32 cellular contexts compared by ENCODE assay signal in the genomic region with DNA sequence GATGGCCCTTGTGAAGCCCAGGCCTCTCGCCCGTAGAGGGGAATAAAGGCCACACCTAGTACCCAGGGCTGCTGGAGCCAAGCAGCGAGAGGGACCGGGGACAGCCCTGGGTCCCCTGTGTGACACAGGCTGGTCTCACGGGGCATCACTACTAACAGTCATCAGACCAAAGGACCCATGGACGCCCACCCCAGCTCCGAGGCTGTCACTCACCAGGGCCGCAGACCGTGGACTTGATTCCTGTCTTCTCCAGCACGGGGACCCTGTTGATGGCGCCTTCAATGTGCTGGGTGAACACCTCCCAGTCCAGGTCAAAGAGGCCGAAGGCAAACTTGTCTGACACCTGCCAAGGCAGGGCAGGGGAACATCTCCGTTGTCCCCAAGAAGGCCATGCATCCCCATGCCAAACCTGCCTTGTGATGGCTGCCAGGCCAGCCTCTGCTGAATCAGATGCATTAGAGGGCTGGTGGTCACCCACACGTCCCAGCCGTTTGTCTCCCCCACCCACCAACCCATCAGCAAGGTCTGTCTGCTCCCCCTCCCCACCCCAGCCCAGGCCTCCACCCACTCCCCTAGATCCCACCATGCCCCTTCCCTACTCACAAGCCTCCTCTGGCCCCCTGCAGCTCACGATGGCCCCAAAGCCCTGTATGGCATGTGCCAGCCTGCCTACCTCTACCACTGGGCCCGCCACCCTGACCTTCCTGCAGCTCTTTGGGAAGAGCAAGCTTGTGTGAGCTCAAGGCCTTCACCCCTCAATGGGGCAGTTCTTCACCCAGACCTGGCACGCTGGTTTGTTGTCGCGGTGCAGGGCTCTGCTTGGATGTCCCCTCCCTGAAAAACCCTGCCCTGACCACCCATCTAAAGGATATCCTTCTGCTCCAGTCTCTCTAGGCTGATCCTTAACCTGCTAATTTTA. TPM values are rescaled to one million over a fixed set of nuclear protein-coding genes. Genes with fewer than 3 reads are reported as not detected.
DNase-seq lines count a peak whose midpoint lies in the region; ATAC-seq, FAIRE-seq and TF ChIP-seq lines count a peak whose summit lies in the region.
"Had no signal": no experiment of that assay in that cellular context is flagged by ENCODE, and none has a peak within 500 bp of the region (broad histone marks: within the 10 kb centered on the region; RNA-seq: fewer than 3 reads in every experiment).

No MANE protein-coding gene starts in this region.

- H3K79me2 ChIP-seq in HepG2 (ENCODE audit: insufficient read depth, low read length), result no peaks in the 10 kb centered on the region

- intact Hi-C loops in activated naive CD4-positive, alpha-beta T cell treated with anti-CD3 and anti-CD28 coated beads for 36 hours (cut with micrococcal nuclease), result no loop called here
- intact Hi-C loops in HepG2 (cut with micrococcal nuclease; ENCODE audit: unreplicated experiment) (no loop called here), posterior cingulate gyrus (cut with DNase I) (loop anchor here (10.0 kb wide), 1 partner anchor 183 kb away; a partner anchor contains a TSS)

- no peak for FAIRE-seq in HepG2 (lab: Jason Lieb, UNC)
- FAIRE-seq: A204.1, D721Med, endometrium, K562 had no signal

- H2AFZ ChIP-seq in HepG2 (ENCODE audit: low read length), result no peak overlapping the region
- H2AFZ ChIP-seq: GM23248 had no signal

- no peak overlapping the region for H3K4me2 ChIP-seq in HepG2 (ENCODE audit: low read depth, low read length)

- peaks cover 1% of the 10 kb centered on the region for H3K36me3 Mint-ChIP-seq in activated naive CD4-positive, alpha-beta T cell treated with anti-CD3 and anti-CD28 coated beads for 36 hours (ENCODE audit: low read depth)
- H3K36me3 Mint-ChIP-seq in activated naive CD8-positive, alpha-beta T cell treated with anti-CD3 and anti-CD28 coated beads for 36 hours, result no peaks in the 10 kb centered on the region
- H3K36me3 Mint-ChIP-seq: brain; CD4-positive, alpha-beta memory T cell; type B pancreatic cell had no signal

- no peak overlapping the region for H3K4me3 ChIP-seq in HepG2 (replicated peaks in 1 of 3; ENCODE audit: insufficient read depth in 1 of 3, low read depth in 2 of 3, low read length in 3 of 3)
- H3K4me3 ChIP-seq: dorsolateral prefrontal cortex, GM23248, heart right ventricle, K562, prostate gland had no signal

- H3K9me3 ChIP-seq in HepG2 (ENCODE audit: low read length), result no peaks in the 10 kb centered on the region
- H3K9me3 ChIP-seq: heart right ventricle, prostate gland had no signal

- no peaks in the 10 kb centered on the region for H3K36me3 ChIP-seq in HepG2 (replicated peaks in 1 of 2; ENCODE audit: control insufficient read depth in 1 of 2, insufficient read depth in 2 of 2, low read length in 2 of 2)
- H3K36me3 ChIP-seq: heart right ventricle, prostate gland had no signal

- H3K9ac ChIP-seq in HepG2 (ENCODE audit: insufficient read depth, low read depth, low read length), result no peak overlapping the region
- H3K9ac ChIP-seq: GM23248 had no signal

- POLR2A ChIA-PET in HepG2 (lab: Yijun Ruan, JAX), result interaction anchor here (0.6 to 6.2 kb wide), 3 partner anchors 21 to 257 kb away, joined by 3 to 156 read pairs (median 3); a partner anchor contains a TSS

- H3K27me3 ChIP-seq in HepG2 (ENCODE audit: control insufficient read depth in 1 of 2, insufficient read depth in 2 of 2, low read length in 2 of 2), result no peaks in the 10 kb centered on the region
- H3K27me3 ChIP-seq: dorsolateral prefrontal cortex had no signal

- H3K9me3 Mint-ChIP-seq in activated naive CD4-positive, alpha-beta T cell treated with anti-CD3 and anti-CD28 coated beads for 36 hours, result peaks cover 7% of the 10 kb centered on the region
- peaks cover 2% of the 10 kb centered on the region for H3K9me3 Mint-ChIP-seq in activated naive CD8-positive, alpha-beta T cell treated with anti-CD3 and anti-CD28 coated beads for 36 hours

- TF ChIP-seq CTCF in HepG2 (CRISPR knock-in tag; IDR thresholded peaks at IDR 0.05), result no peak

- H3K27ac ChIP-seq in HepG2 (ENCODE audit: extremely low read length, insufficient read depth, low read length), result peak overlapping the region; percentile 90
- H3K27ac ChIP-seq: dorsolateral prefrontal cortex, GM23248, prostate gland had no signal

- peaks cover 49% of the 10 kb centered on the region for H3K4me1 ChIP-seq in HepG2 (ENCODE audit: insufficient read depth, low read length)
- H3K4me1 ChIP-seq: prostate gland had no signal

- H3K27ac Mint-ChIP-seq in activated naive CD4-positive, alpha-beta T cell treated with anti-CD3 and anti-CD28 coated beads for 36 hours, result no peak overlapping the region
- H3K27ac Mint-ChIP-seq in activated naive CD8-positive, alpha-beta T cell treated with anti-CD3 and anti-CD28 coated beads for 36 hours, result no peak overlapping the region
- H3K27ac Mint-ChIP-seq: CD4-positive, alpha-beta memory T cell; memory B cell; type B pancreatic cell had no signal

- BruUV-seq in HepG2 (replicated peaks; lab: Mats Ljungman, UMichigan), result no TSS peak

- WGBS in HepG2 (ENCODE audit: low lambda C conversion rate), result 98% methylated on average over 6 of the region's 20 CpGs

- no peak for ATAC-seq in HepG2
- no peak for ATAC-seq in HG02840 (IDR thresholded peaks at IDR 0.05; ENCODE audit: low FRiP score, unreplicated experiment)
- ATAC-seq: K562 had no signal

- CTCF ChIA-PET in activated naive CD4-positive, alpha-beta T cell treated with anti-CD3 and anti-CD28 coated beads for 36 hours (lab: Charles Lee), result interaction anchor here (0.9 kb wide), 2 partner anchors 10 to 184 kb away, joined by 3 to 4 read pairs; no protein-coding TSS in a partner anchor
- CTCF ChIA-PET in HepG2 (lab: Yijun Ruan, JAX; ENCODE audit: low intra/inter-chr PET ratio, low total read pairs), result no interaction called here

- no peaks in the 10 kb centered on the region for H4K20me1 ChIP-seq in HepG2 (ENCODE audit: insufficient read depth, low read length)

- in situ Hi-C loops in HepG2 (cut with HindIII; ENCODE audit: extremely low pct_ligation_motif_present, low pct_unique_long_range_greater_than_20kb), result no loop called here

- peaks cover 1% of the 10 kb centered on the region for H3K27me3 Mint-ChIP-seq in activated naive CD4-positive, alpha-beta T cell treated with anti-CD3 and anti-CD28 coated beads for 36 hours (ENCODE audit: low read depth)
- peaks cover 3% of the 10 kb centered on the region for H3K27me3 Mint-ChIP-seq in activated naive CD8-positive, alpha-beta T cell treated with anti-CD3 and anti-CD28 coated beads for 36 hours
- H3K27me3 Mint-ChIP-seq: type B pancreatic cell had no signal

- DNase-seq in activated naive CD4-positive, alpha-beta T cell treated with anti-CD3 and anti-CD28 coated beads for 36 hours, result peak; percentile 3
- DNase-seq in activated naive CD4-positive, alpha-beta T cell (lab: John Stamatoyannopoulos, UW), result no peak
- DNase-seq in Daoy (ENCODE audit: low read depth), result peak; percentile 4
- no peak for DNase-seq in HepG2 (ENCODE audit: low spot score)
- peak in 6 of 10 donors; percentile 4 to 62 (median 36) for DNase-seq in posterior cingulate gyrus
- no peak for DNase-seq in activated naive CD8-positive, alpha-beta T cell treated with anti-CD3 and anti-CD28 coated beads for 36 hours
- DNase-seq in iPS-NIHi11 (ENCODE audit: low spot score), result no peak
- DNase-seq: activated gamma-delta T cell; activated T-cell treated with anti-CD3 and anti-CD28 coated beads for 4 hours; amniotic stem cell; CD4-positive, alpha-beta memory T cell; cerebellar nuclear complex; foreskin melanocyte; GM23248; NCI-H1092; NCI-H1694; SIG-M5; stimulated activated CD4-positive, alpha-beta T cell treated with anti-CD3 and anti-CD28 coated beads, Interleukin-15, amount 100 ng/mL, for 24 hours; stimulated activated CD4-positive, alpha-beta T cell treated with anti-CD3 and anti-CD28 coated beads, Interleukin-4, amount 100 ng/mL, for 4 hours; SW 1271 had no signal

- no peak overlapping the region for H3K4me3 Mint-ChIP-seq in activated naive CD4-positive, alpha-beta T cell treated with anti-CD3 and anti-CD28 coated beads for 36 hours
- no peak overlapping the region for H3K4me3 Mint-ChIP-seq in activated naive CD8-positive, alpha-beta T cell treated with anti-CD3 and anti-CD28 coated beads for 36 hours
- H3K4me3 Mint-ChIP-seq: brain; CD4-positive, alpha-beta memory T cell; memory B cell; type B pancreatic cell had no signal

- no peak for TF ChIP-seq POLR2A in HepG2 (IDR thresholded peaks at IDR 0.05; ENCODE audit: insufficient read depth in 1 of 2, low read depth in 2 of 2, low read length in 2 of 2)

- TF ChIP-seq RAD21 in HepG2 (CRISPR knock-in tag; IDR thresholded peaks at IDR 0.05), result no peak

- H3K4me1 Mint-ChIP-seq in activated naive CD4-positive, alpha-beta T cell treated with anti-CD3 and anti-CD28 coated beads for 36 hours (ENCODE audit: low read depth), result peaks cover 5% of the 10 kb centered on the region
- H3K4me1 Mint-ChIP-seq in activated naive CD8-positive, alpha-beta T cell treated with anti-CD3 and anti-CD28 coated beads for 36 hours, result peaks cover 6% of the 10 kb centered on the region

- TF ChIP-seq EP300 in HepG2 (IDR thresholded peaks at IDR 0.05; ENCODE audit: low read depth in 2 of 2, low read length in 2 of 2), result no peak
- no peak for TF ChIP-seq EP300 in HepG2 (CRISPR knock-in tag; IDR thresholded peaks at IDR 0.05; ENCODE audit: borderline replicate concordance)

RNA-seq across cellular contexts. Expression of a gene that starts 20.8 kb away (rescaled TPM):
- total RNA-seq in activated naive CD4-positive, alpha-beta T cell treated with anti-CD3 and anti-CD28 coated beads for 36 hours, result 1 to 10 TPM; 7.7 TPM
- total RNA-seq in Daoy (2014; rRNA removed; shearing (Covaris generic)), result 0.45 and 1.2 TPM in 2 replicates
- total RNA-seq in HepG2 (2016; rRNA removed; fragmentation: Illumina TruSeq; extraction: Trizol), result 32.5 and 34.9 TPM in 2 replicates
- 5.5 and 6.4 TPM in 2 replicates for total RNA-seq in HepG2 (2016; cell fraction: cytosol; rRNA removed; fragmentation: Illumina TruSeq; extraction: Trizol; ENCODE audit: low read depth)
- total RNA-seq in HepG2 (2016; cell fraction: insoluble cytoplasmic fraction; rRNA removed; fragmentation: Illumina TruSeq; extraction: Trizol), result 25.6 and 34.1 TPM in 2 replicates
- total RNA-seq in HepG2 (2016; cell fraction: membrane; rRNA removed; fragmentation: Illumina TruSeq; extraction: Trizol), result 13.0 TPM in 2 replicates
- 26.8 and 31.9 TPM in 2 replicates for total RNA-seq in HepG2 (2016; cell fraction: nucleus; rRNA removed; fragmentation: Illumina TruSeq; extraction: Trizol)
- polyA plus RNA-seq in HepG2 (2011; rRNA removed), result 11.6 and 15.6 TPM in 2 replicates
- polyA plus RNA-seq in HepG2 (2011; cell fraction: cytosol; rRNA removed), result 6.1 and 10.1 TPM in 2 replicates
- polyA plus RNA-seq in HepG2 (2011; cell fraction: nucleus; rRNA removed), result 107 and 130 TPM in 2 replicates
- polyA plus RNA-seq in HepG2 (2012), result 20.2 and 23.9 TPM in 2 replicates
- polyA plus RNA-seq in HepG2 (2016; cell fraction: cytosol; fragmentation: Illumina TruSeq; extraction: Trizol; ENCODE audit: low read depth), result 4.0 and 4.1 TPM in 2 replicates
- polyA plus RNA-seq in HepG2 (2016; cell fraction: insoluble cytoplasmic fraction; fragmentation: Illumina TruSeq; extraction: Trizol; ENCODE audit: low read depth), result 23.4 and 31.6 TPM in 2 replicates
- 7.8 and 8.3 TPM in 2 replicates for polyA plus RNA-seq in HepG2 (2016; cell fraction: membrane; fragmentation: Illumina TruSeq; extraction: Trizol; ENCODE audit: low read depth)
- polyA plus RNA-seq in HepG2 (2016; cell fraction: nucleus; fragmentation: Illumina TruSeq; extraction: Trizol; ENCODE audit: insufficient read depth, low read depth), result 46.0 and 50.9 TPM in 2 replicates
- polyA minus RNA-seq in HepG2 (2011; rRNA and poly(A)+ RNA removed; ENCODE audit: low replicate concordance), result 55.5 TPM in 1 of 2 replicates, not detected in the other
- 17.1 and 19.0 TPM in 2 replicates for polyA minus RNA-seq in HepG2 (2011; cell fraction: cytosol; rRNA and poly(A)+ RNA removed)
- polyA minus RNA-seq in HepG2 (2011; cell fraction: nucleus; rRNA and poly(A)+ RNA removed), result 35.9 and 37.7 TPM in 2 replicates
- total RNA-seq in activated naive CD8-positive, alpha-beta T cell treated with anti-CD3 and anti-CD28 coated beads for 36 hours, result 1 to 10 TPM; 2.3 to 2.7 TPM
- total RNA-seq: K562 had no signal
- polyA plus RNA-seq: neural cell had no signal

Comparison
In these comparisons a context has a peak if more than half of its experiments do, and no peak if none do; other contexts are left out.
1. DNase-seq: peak in activated naive CD4-positive, alpha-beta T cell treated with anti-CD3 and anti-CD28 coated beads for 36 hours (single experiment), Daoy (single experiment) and posterior cingulate gyrus (6 of 10); none in activated naive CD4-positive, alpha-beta T cell (0 of 4), HepG2 (single experiment), activated naive CD8-positive, alpha-beta T cell treated with anti-CD3 and anti-CD28 coated beads for 36 hours (single experiment) and iPS-NIHi11 (single experiment).